In the genomic region with DNA sequence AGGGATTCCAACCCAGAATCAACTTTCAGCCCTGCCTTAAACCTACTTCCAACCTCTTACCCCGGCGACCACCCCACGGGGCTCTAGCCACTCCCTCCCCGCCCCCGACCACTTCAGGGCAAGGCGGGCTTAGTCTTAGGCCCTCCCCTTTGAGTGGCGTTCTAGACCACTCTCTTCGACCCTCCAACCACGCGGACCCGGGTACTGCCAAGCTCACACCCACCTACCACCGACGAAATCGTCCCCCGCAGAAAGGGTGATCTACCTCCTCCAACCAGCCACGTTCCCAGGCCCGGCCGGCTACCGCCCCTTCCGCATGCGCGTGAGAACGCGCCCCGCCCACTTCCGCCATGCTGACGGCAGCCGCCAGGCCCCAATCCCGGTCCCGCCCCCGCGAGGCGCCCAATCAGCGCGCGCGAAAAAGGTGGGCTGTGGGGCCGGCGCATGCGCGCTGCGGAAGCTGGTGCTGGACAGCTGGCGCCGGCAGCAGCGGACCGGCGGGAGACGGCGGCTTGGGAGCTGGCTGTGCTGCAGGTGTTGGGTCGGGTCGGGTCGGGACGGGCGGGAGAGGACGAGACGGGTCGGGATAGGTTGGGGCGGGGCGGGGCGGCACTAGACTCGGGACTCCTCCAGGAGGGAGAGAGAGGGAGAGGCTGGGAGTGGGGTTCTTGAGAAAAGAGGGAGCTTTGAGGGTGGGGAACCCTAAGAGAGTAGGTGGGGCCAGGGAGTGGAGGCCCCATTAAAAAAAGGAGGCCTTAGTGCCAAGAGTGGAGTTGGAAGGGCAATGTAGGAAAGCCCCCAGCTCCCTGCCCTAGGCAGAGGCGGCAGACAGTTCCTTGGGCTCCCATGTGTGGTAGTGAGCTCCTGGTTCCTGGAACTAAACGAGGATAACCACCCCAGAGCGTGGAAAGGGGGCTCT, we compare ENCODE assay signal across 8 cellular contexts. TPM values are rescaled to one million over a fixed set of nuclear protein-coding genes. Genes with fewer than 3 reads are reported as not detected.
DNase-seq lines count a peak whose midpoint lies in the region; ATAC-seq and TF ChIP-seq lines count a peak whose summit lies in the region.

A gene with protein sequence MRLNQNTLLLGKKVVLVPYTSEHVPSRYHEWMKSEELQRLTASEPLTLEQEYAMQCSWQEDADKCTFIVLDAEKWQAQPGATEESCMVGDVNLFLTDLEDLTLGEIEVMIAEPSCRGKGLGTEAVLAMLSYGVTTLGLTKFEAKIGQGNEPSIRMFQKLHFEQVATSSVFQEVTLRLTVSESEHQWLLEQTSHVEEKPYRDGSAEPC (minus strand): TSS at position 302 of the 919 bp plus-strand sequence. CDS start 647 bp downstream, outside the sequence.

- H3K4me1 ChIP-seq in muscle layer of colon (ENCODE audit: insufficient read depth, low read length): peaks cover 17% of the 10 kb centered on the region

- peaks cover 28% of the 10 kb centered on the region for H3K36me3 ChIP-seq in muscle layer of colon (ENCODE audit: insufficient read depth, low read length)

- no peaks in the 10 kb centered on the region for H3K27me3 ChIP-seq in muscle layer of colon (ENCODE audit: control insufficient read depth in 1 of 2, insufficient read depth in 2 of 2, low read length in 2 of 2)

- H3K4me3 ChIP-seq in muscle layer of colon (ENCODE audit: low read depth in 1 of 2, low read length in 2 of 2): peak within 1 kb of the TSS; percentile 72 to 92

- no peaks in the 10 kb centered on the region for H3K27me3 Mint-ChIP-seq in activated T-cell treated with anti-CD3 and anti-CD28 coated beads, Interleukin-2, amount 50 U/mL, for 24 hours

- no peaks in the 10 kb centered on the region for H3K9me3 ChIP-seq in muscle layer of colon (ENCODE audit: low read length)

- DNase-seq in DMS153 (lab: John Stamatoyannopoulos, UW) (peak; percentile 89), KG1 (lab: John Stamatoyannopoulos, UW) (peak; percentile 96)
- peak; percentile 100 for DNase-seq in activated T-cell treated with anti-CD3 and anti-CD28 coated beads, Interleukin-2, amount 50 U/mL, for 24 hours
- DNase-seq in stimulated activated CD8-positive, alpha-beta memory T cell treated with anti-CD3 and anti-CD28 coated beads, Interleukin-7, amount 100 ng/mL, for 1 hour (ENCODE audit: low read depth in 2 of 2): peak; percentile 99

- peaks cover 71% of the 10 kb centered on the region for H3K4me1 Mint-ChIP-seq in activated T-cell treated with anti-CD3 and anti-CD28 coated beads, Interleukin-2, amount 50 U/mL, for 24 hours (ENCODE audit: low read depth)

- peaks cover 70% of the 10 kb centered on the region for H3K36me3 Mint-ChIP-seq in activated T-cell treated with anti-CD3 and anti-CD28 coated beads, Interleukin-2, amount 50 U/mL, for 24 hours (ENCODE audit: low read depth)

- H3K27ac Mint-ChIP-seq in activated T-cell treated with anti-CD3 and anti-CD28 coated beads, Interleukin-2, amount 50 U/mL, for 24 hours: peak within 1 kb of the TSS; percentile 95

- H3K9me3 Mint-ChIP-seq in activated T-cell treated with anti-CD3 and anti-CD28 coated beads, Interleukin-2, amount 50 U/mL, for 24 hours: no peaks in the 10 kb centered on the region

- ATAC-seq in GM21717 (IDR thresholded peaks at IDR 0.05; ENCODE audit: unreplicated experiment) (peak; percentile 47), esophagus mucosa (peak; percentile 87)

- peak within 1 kb of the TSS; percentile 32 for H3K27ac ChIP-seq in muscle layer of colon (ENCODE audit: low read depth, low read length)

- H3K9ac ChIP-seq in muscle layer of colon (ENCODE audit: low read length): peak within 1 kb of the TSS; percentile 75

- H3K4me3 Mint-ChIP-seq in activated T-cell treated with anti-CD3 and anti-CD28 coated beads, Interleukin-2, amount 50 U/mL, for 24 hours: peak within 1 kb of the TSS; percentile 97

TF ChIP-seq in PFSK-1, 5 proteins besides CTCF, POLR2A, EP300 and RAD21:
- no peak; the same call in 1 of the 2 replicates for TF ChIP-seq POLR2AphosphoS5 (IDR thresholded peaks at IDR 0.05; ENCODE audit: low read depth, low read length)
- TF ChIP-seq TAF1 (IDR thresholded peaks at IDR 0.05; ENCODE audit: borderline replicate concordance, insufficient read depth, low read length): 0 out of 2 replicates have a peak, but pooled peaks have one; percentile 26
- TF ChIP-seq SIN3A (IDR thresholded peaks at IDR 0.05; ENCODE audit: borderline replicate concordance, insufficient read depth, low read length): no peak; the same call in 1 of the 2 replicates
- peak; percentile 86 for TF ChIP-seq FOXP2 (optimal IDR thresholded peaks at IDR 0.05; ENCODE audit: borderline replicate concordance, extremely low read depth, extremely low read length, insufficient read depth)
- TF ChIP-seq, protein P1, sequence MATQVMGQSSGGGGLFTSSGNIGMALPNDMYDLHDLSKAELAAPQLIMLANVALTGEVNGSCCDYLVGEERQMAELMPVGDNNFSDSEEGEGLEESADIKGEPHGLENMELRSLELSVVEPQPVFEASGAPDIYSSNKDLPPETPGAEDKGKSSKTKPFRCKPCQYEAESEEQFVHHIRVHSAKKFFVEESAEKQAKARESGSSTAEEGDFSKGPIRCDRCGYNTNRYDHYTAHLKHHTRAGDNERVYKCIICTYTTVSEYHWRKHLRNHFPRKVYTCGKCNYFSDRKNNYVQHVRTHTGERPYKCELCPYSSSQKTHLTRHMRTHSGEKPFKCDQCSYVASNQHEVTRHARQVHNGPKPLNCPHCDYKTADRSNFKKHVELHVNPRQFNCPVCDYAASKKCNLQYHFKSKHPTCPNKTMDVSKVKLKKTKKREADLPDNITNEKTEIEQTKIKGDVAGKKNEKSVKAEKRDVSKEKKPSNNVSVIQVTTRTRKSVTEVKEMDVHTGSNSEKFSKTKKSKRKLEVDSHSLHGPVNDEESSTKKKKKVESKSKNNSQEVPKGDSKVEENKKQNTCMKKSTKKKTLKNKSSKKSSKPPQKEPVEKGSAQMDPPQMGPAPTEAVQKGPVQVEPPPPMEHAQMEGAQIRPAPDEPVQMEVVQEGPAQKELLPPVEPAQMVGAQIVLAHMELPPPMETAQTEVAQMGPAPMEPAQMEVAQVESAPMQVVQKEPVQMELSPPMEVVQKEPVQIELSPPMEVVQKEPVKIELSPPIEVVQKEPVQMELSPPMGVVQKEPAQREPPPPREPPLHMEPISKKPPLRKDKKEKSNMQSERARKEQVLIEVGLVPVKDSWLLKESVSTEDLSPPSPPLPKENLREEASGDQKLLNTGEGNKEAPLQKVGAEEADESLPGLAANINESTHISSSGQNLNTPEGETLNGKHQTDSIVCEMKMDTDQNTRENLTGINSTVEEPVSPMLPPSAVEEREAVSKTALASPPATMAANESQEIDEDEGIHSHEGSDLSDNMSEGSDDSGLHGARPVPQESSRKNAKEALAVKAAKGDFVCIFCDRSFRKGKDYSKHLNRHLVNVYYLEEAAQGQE (IDR thresholded peaks at IDR 0.05; ENCODE audit: insufficient read depth in 1 of 2, low read depth in 2 of 2, low read length in 2 of 2): peak; percentile 69 to 85; a peak in 3 of 4 replicates

RNA-seq across cellular contexts. Expression of the gene that starts here (rescaled TPM):
- 78.2 TPM for polyA plus RNA-seq in PFSK-1 (2012; ENCODE audit: insufficient read length, low read depth)
- 14.6 TPM for total RNA-seq in esophagus mucosa

Comparison
In these comparisons a context has a peak if more than half of its experiments do, and no peak if none do; other contexts are left out.
1. Peak in every context shown above with its lines: DNase-seq, ATAC-seq, H3K4me3 ChIP-seq and H3K27ac ChIP-seq.